ENCODE assay signal across 8 cellular contexts in genomic region chr20:64083380-64084208, GRCh38. TPM values are rescaled to one million over a fixed set of nuclear protein-coding genes. Genes with fewer than 3 reads are reported as not detected.
DNase-seq lines count a peak whose midpoint lies in the region; ATAC-seq and TF ChIP-seq lines count a peak whose summit lies in the region.

No MANE protein-coding gene starts in this region.

- CTCF ChIA-PET in A673 (lab: Charles Lee) = interaction anchor here (0.7 to 1.6 kb wide), 2 partner anchors 48 to 103 kb away, joined by 3 to 5 read pairs; no protein-coding TSS in a partner anchor

- DNase-seq in A673 (ENCODE audit: low spot score) = peak; percentile 90
- DNase-seq in GM19238 (ENCODE audit: insufficient read length, low spot score) = peak; percentile 64
- DNase-seq in NCI-H524 treated with DMSO at 0.1 percent for 48 hours (lab: John Stamatoyannopoulos, UW) = peak; percentile 13
- peak; percentile 52 to 56 for DNase-seq in activated CD4-positive, alpha-beta T cell treated with anti-CD3 and anti-CD28 coated beads, Interleukin-2, amount 50 U/mL, for 4 hours
- peak; percentile 88 for DNase-seq in lower lobe of right lung
- peak in 2 of 3 donors; percentile 43 to 74 for DNase-seq in stimulated activated CD4-positive, alpha-beta T cell treated with anti-CD3 and anti-CD28 coated beads, TNF-alpha, amount 100 ng/mL, for 48 hours (ENCODE audit: low read depth in 3 of 3)

- peak; percentile 69 for TF ChIP-seq CTCF in A673 (conservative IDR thresholded peaks at IDR 0.05; ENCODE audit: low read depth, low read length)
- TF ChIP-seq CTCF in lower lobe of right lung (IDR thresholded peaks at IDR 0.05) = peak; percentile 72

- BruUV-seq in A673 (replicated peaks; lab: Mats Ljungman, UMichigan) = no TSS peak

- H3K9me3 ChIP-seq in A673 (ENCODE audit: low read depth, low read length, poor library complexity, severe bottlenecking) (no peaks in the 10 kb centered on the region), ectodermal cell (ENCODE audit: control insufficient read depth, low read length) (no peaks in the 10 kb centered on the region), lower lobe of right lung (no peaks in the 10 kb centered on the region)

- H3K4me3 ChIP-seq in A673 (ENCODE audit: low read depth, low read length, poor library complexity, severe bottlenecking) (peak overlapping the region; percentile 53), ectodermal cell (ENCODE audit: insufficient read depth, low read depth, low read length) (peak overlapping the region; percentile 47), lower lobe of right lung (peak overlapping the region; percentile 60)

- H3K27ac ChIP-seq in A673 (ENCODE audit: low read depth, low read length, poor library complexity, severe bottlenecking) = no peak overlapping the region
- no peak overlapping the region for H3K27ac ChIP-seq in ectodermal cell (ENCODE audit: insufficient read depth, low read depth, low read length, poor library complexity, severe bottlenecking)
- no peak overlapping the region for H3K27ac ChIP-seq in lower lobe of right lung

- intact Hi-C loops in A673 (cut with micrococcal nuclease; ENCODE audit: unreplicated experiment) = loop anchor here (1.0 kb wide), 1 partner anchor 37 kb away; no protein-coding TSS in a partner anchor
- intact Hi-C loops in lower lobe of right lung (cut with DNase I) = no loop called here

- 1% methylated on average over 108 of the region's 108 CpGs for WGBS in ectodermal cell, 2 experiments

- peaks cover 15% of the 10 kb centered on the region for H3K27me3 ChIP-seq in A673 (replicated peaks; ENCODE audit: insufficient read depth, low read depth, low read length, poor library complexity)
- H3K27me3 ChIP-seq in ectodermal cell (ENCODE audit: control insufficient read depth, insufficient read depth, low read length, poor library complexity, severe bottlenecking) = peaks cover 71% of the 10 kb centered on the region
- H3K27me3 ChIP-seq in lower lobe of right lung (ENCODE audit: low read depth) = peaks cover 29% of the 10 kb centered on the region

- POLR2A ChIA-PET in A673 (lab: Charles Lee; ENCODE audit: low non-redundant PET) = interaction anchor here (0.5 kb wide), 1 partner anchor 23 kb away, joined by 4 read pairs; no protein-coding TSS in a partner anchor

- H3K36me3 ChIP-seq in A673 (ENCODE audit: insufficient read depth, low read length, poor library complexity, severe bottlenecking) (no peaks in the 10 kb centered on the region), ectodermal cell (ENCODE audit: control insufficient read depth, insufficient read depth, low read length) (no peaks in the 10 kb centered on the region), lower lobe of right lung (no peaks in the 10 kb centered on the region)

- ATAC-seq in lower lobe of right lung (peak; percentile 52 to 63), GM21447 (IDR thresholded peaks at IDR 0.05; ENCODE audit: unreplicated experiment) (no peak)

- peaks cover 18% of the 10 kb centered on the region for H3K4me1 ChIP-seq in A673 (ENCODE audit: insufficient read depth, low read length, poor library complexity, severe bottlenecking)
- peaks cover 37% of the 10 kb centered on the region for H3K4me1 ChIP-seq in ectodermal cell (ENCODE audit: control insufficient read depth, insufficient read depth, low read length)
- peaks cover 33% of the 10 kb centered on the region for H3K4me1 ChIP-seq in lower lobe of right lung

RNA-seq across cellular contexts. Expression of gene LKAAEAR1, which starts 0.6 kb away (rescaled TPM):
- total RNA-seq in A673 (2021) = 0.37 and 0.62 TPM in 2 replicates
- not detected for polyA plus RNA-seq in ectodermal cell (2013, experiment 1 of 4)
- polyA plus RNA-seq in ectodermal cell (2013, experiment 2 of 4) = not detected
- not detected for polyA plus RNA-seq in ectodermal cell (2013, experiment 3 of 4)
- not detected for polyA plus RNA-seq in ectodermal cell (2013, experiment 4 of 4)
- total RNA-seq in lower lobe of right lung = 0.97 TPM

RNA-seq across cellular contexts. Expression of gene OPRL1, which starts 3.7 kb away (rescaled TPM):
- 0.32 and 0.46 TPM in 2 replicates for total RNA-seq in A673 (2021)
- polyA plus RNA-seq in ectodermal cell (2013, experiment 1 of 4) = 2.6 TPM
- polyA plus RNA-seq in ectodermal cell (2013, experiment 2 of 4) = 3.1 TPM
- polyA plus RNA-seq in ectodermal cell (2013, experiment 3 of 4) = 2.3 TPM
- 3.2 TPM for polyA plus RNA-seq in ectodermal cell (2013, experiment 4 of 4)
- 2.6 TPM for total RNA-seq in lower lobe of right lung

RNA-seq across cellular contexts. Expression of gene RGS19, which starts 4.3 kb away (rescaled TPM):
- 14.4 and 16.4 TPM in 2 replicates for total RNA-seq in A673 (2021)
- polyA plus RNA-seq in ectodermal cell (2013, experiment 1 of 4) = 11.5 TPM
- 9.4 TPM for polyA plus RNA-seq in ectodermal cell (2013, experiment 2 of 4)
- polyA plus RNA-seq in ectodermal cell (2013, experiment 3 of 4) = 8.2 TPM
- polyA plus RNA-seq in ectodermal cell (2013, experiment 4 of 4) = 9.6 TPM
- 57.5 TPM for total RNA-seq in lower lobe of right lung

RNA-seq across cellular contexts. Expression of gene TCEA2, which starts 20.6 kb away (rescaled TPM):
- total RNA-seq in A673 (2021) (35.0 and 41.3 TPM in 2 replicates), lower lobe of right lung (38.8 TPM)
- 83.8 TPM for polyA plus RNA-seq in ectodermal cell (2013, experiment 1 of 4)
- polyA plus RNA-seq in ectodermal cell (2013, experiment 2 of 4) = 79.4 TPM
- polyA plus RNA-seq in ectodermal cell (2013, experiment 3 of 4) = 76.7 TPM
- 95.2 TPM for polyA plus RNA-seq in ectodermal cell (2013, experiment 4 of 4)

RNA-seq across cellular contexts. Expression of gene NPBWR2, which starts 23.8 kb away (rescaled TPM):
- total RNA-seq in A673 (2021) (not detected in 2 replicates), lower lobe of right lung (not detected)
- not detected for polyA plus RNA-seq in ectodermal cell (2013, experiment 1 of 4)
- polyA plus RNA-seq in ectodermal cell (2013, experiment 2 of 4) = not detected
- polyA plus RNA-seq in ectodermal cell (2013, experiment 3 of 4) = not detected
- polyA plus RNA-seq in ectodermal cell (2013, experiment 4 of 4) = not detected

Comparison
In these comparisons a context has a peak if more than half of its experiments do, and no peak if none do; other contexts are left out.
1. DNase-seq: peak in every context shown above with its lines; median percentile 90 in A673; 88 in lower lobe of right lung; 64 in GM19238; 58 in stimulated activated CD4-positive, alpha-beta T cell treated with anti-CD3 and anti-CD28 coated beads, TNF-alpha, amount 100 ng/mL, for 48 hours; 54 in activated CD4-positive, alpha-beta T cell treated with anti-CD3 and anti-CD28 coated beads, Interleukin-2, amount 50 U/mL, for 4 hours; 13 in NCI-H524 treated with DMSO at 0.1 percent for 48 hours.